ENCODE assay signal across 7 cellular contexts in the genomic region with DNA sequence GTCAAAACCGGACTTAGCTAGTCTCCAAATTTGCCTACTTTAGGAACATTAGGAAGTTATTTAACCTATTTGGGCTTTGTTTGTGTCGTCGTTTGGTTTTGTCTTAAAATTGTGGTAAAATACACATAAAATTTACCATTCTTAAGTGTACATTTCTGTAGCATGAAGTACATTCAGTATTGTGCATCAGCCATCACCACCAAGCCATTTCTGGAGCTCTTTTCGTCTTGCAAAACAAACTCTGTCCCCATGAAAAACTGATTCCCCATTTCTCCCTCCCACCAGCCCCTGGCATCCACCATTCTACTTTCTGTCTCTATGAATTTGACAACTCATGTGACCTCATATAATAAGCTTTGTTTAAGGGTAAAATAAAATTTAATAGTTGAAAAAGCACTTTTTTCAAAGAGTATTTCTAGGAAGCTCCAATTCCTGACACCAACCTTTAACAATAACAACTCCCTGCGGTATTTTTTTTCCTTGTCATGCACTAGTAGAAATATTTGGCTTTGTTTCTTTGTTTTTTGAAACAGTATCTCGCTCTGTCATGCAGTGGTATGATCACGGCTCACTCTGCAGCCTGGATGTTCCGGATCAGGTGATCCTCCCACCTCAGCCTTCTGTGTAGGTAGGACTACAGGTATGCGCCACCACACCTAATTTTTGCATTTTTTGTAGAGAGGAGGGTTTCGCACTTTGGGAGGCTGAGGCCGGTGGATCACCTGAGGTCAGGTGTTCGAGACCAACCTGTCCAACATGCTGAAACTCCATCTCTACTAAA. TPM values are rescaled to one million over a fixed set of nuclear protein-coding genes. Genes with fewer than 3 reads are reported as not detected.
DNase-seq lines count a peak whose midpoint lies in the region; ATAC-seq lines count a peak whose summit lies in the region.

No MANE protein-coding gene starts in this region.

- H3K27me3 Mint-ChIP-seq in stimulated activated naive B cell treated with anti-CD40 and anti-IgM and Interleukin-4, amounts not matched to agents 10 μg/mL and 1 μg/mL and 100 μg/mL, for 72 hours: peaks cover 0 to 8% of the 10 kb centered on the region in 2 donors

- peaks cover 66 to 93% of the 10 kb centered on the region in 2 donors for H3K4me1 Mint-ChIP-seq in stimulated activated naive B cell treated with anti-CD40 and anti-IgM and Interleukin-4, amounts not matched to agents 10 μg/mL and 1 μg/mL and 100 μg/mL, for 72 hours

- peak overlapping the region; percentile 99 for H3K27ac Mint-ChIP-seq in activated naive CD4-positive, alpha-beta T cell treated with anti-CD3 and anti-CD28 coated beads, Interleukin-2, amount 50 U/mL, for 72 hours
- peak overlapping the region; percentile 96 for H3K27ac Mint-ChIP-seq in stimulated activated naive B cell treated with anti-CD40 and anti-IgM and Interleukin-4, amounts not matched to agents 10 μg/mL and 1 μg/mL and 100 μg/mL, for 72 hours

- peak overlapping the region; percentile 56 for H3K4me3 ChIP-seq in HUES48 (ENCODE audit: low read depth, low read length)
- H3K4me3 ChIP-seq in iPS-18c (ENCODE audit: insufficient read depth, low read depth, low read length): peak overlapping the region; percentile 25; the same call in 1 of the 2 replicates

- H3K4me3 Mint-ChIP-seq in stimulated activated naive B cell treated with anti-CD40 and anti-IgM and Interleukin-4, amounts not matched to agents 10 μg/mL and 1 μg/mL and 100 μg/mL, for 72 hours: peak overlapping the region; percentile 77 to 81

- H3K36me3 Mint-ChIP-seq in activated naive CD4-positive, alpha-beta T cell treated with anti-CD3 and anti-CD28 coated beads, Interleukin-2, amount 50 U/mL, for 72 hours: peaks cover 17 to 19% of the 10 kb centered on the region in 2 donors
- H3K36me3 Mint-ChIP-seq in stimulated activated naive B cell treated with anti-CD40 and anti-IgM and Interleukin-4, amounts not matched to agents 10 μg/mL and 1 μg/mL and 100 μg/mL, for 72 hours: peaks cover 21 to 26% of the 10 kb centered on the region in 2 donors

- peaks cover 57% of the 10 kb centered on the region for H3K4me1 ChIP-seq in HUES48 (ENCODE audit: control insufficient read depth, insufficient read depth, low read length)

- no peaks in the 10 kb centered on the region for H3K27me3 ChIP-seq in HUES48 (ENCODE audit: control insufficient read depth, insufficient read depth, low read length)

- DNase-seq in activated naive CD4-positive, alpha-beta T cell treated with anti-CD3 and anti-CD28 coated beads, Interleukin-2, amount 50 U/mL, for 72 hours (ENCODE audit: low spot score in 2 of 2): no peak
- no peak for DNase-seq in stimulated activated naive B cell treated with anti-CD40 and anti-IgM and Interleukin-4, amounts not matched to agents 10 μg/mL and 1 μg/mL and 100 μg/mL, for 72 hours
- DNase-seq in AG08396 (ENCODE audit: low spot score) (no peak), sciatic nerve (ENCODE audit: low spot score) (no peak), NCI-H2171 (lab: John Stamatoyannopoulos, UW) (no peak)

- ATAC-seq in activated naive CD4-positive, alpha-beta T cell treated with anti-CD3 and anti-CD28 coated beads, Interleukin-2, amount 50 U/mL, for 72 hours: no peak
- ATAC-seq in stimulated activated naive B cell treated with anti-CD40 and anti-IgM and Interleukin-4, amounts not matched to agents 10 μg/mL and 1 μg/mL and 100 μg/mL, for 72 hours (replicated peaks): no peak
- ATAC-seq in sciatic nerve: no peak

- peaks cover 0 to 6% of the 10 kb centered on the region in 2 donors for H3K9me3 Mint-ChIP-seq in activated naive CD4-positive, alpha-beta T cell treated with anti-CD3 and anti-CD28 coated beads, Interleukin-2, amount 50 U/mL, for 72 hours
- H3K9me3 Mint-ChIP-seq in stimulated activated naive B cell treated with anti-CD40 and anti-IgM and Interleukin-4, amounts not matched to agents 10 μg/mL and 1 μg/mL and 100 μg/mL, for 72 hours: no peaks in the 10 kb centered on the region

- peak overlapping the region; percentile 77 for H3K9ac ChIP-seq in HUES48 (ENCODE audit: low read depth, low read length)

- H3K9me3 ChIP-seq in HUES48 (ENCODE audit: control insufficient read depth, insufficient read depth, low read length) (no peaks in the 10 kb centered on the region), iPS-18c (ENCODE audit: control insufficient read depth, insufficient read depth, low read length) (no peaks in the 10 kb centered on the region)

- peaks cover 8% of the 10 kb centered on the region for H3K36me3 ChIP-seq in HUES48 (ENCODE audit: control insufficient read depth, insufficient read depth, low read length)

- peak overlapping the region; percentile 99 for H3K27ac ChIP-seq in HUES48 (ENCODE audit: low read depth, low read length)

- intact Hi-C loops in sciatic nerve (cut with DNase I): no loop called here

RNA-seq across cellular contexts. Expression of a gene that starts 3.6 kb away (rescaled TPM):
- 100 to 1,000 TPM; 806 to 863 TPM for total RNA-seq in activated naive CD4-positive, alpha-beta T cell treated with anti-CD3 and anti-CD28 coated beads, Interleukin-2, amount 50 U/mL, for 72 hours
- total RNA-seq in sciatic nerve: 979 TPM

RNA-seq across cellular contexts. Expression of a gene that starts 54.4 kb away (rescaled TPM):
- total RNA-seq in activated naive CD4-positive, alpha-beta T cell treated with anti-CD3 and anti-CD28 coated beads, Interleukin-2, amount 50 U/mL, for 72 hours: 10 to 100 TPM; 15.3 to 23.6 TPM
- 69.2 TPM for total RNA-seq in sciatic nerve
